31 cellular contexts compared by ENCODE assay signal in genomic region chr14:30419037-30419436, GRCh38.
"Had no signal": no experiment of that assay in that cellular context is flagged by ENCODE, and none has a peak within 500 bp of the region (broad histone marks: within the 10 kb centered on the region; RNA-seq: fewer than 3 reads in every experiment).

No MANE protein-coding gene starts in this region.

- H3K9me3 ChIP-seq: ascending aorta had no signal

- H3K27me3 ChIP-seq: ascending aorta, cardiac muscle cell had no signal

- DNase-seq: activated B cell treated with CpG ODN at 0.5 μM for 24 hours; activated CD4-positive, alpha-beta memory T cell treated with anti-CD3 and anti-CD28 coated beads, Interleukin-2, amount 10 ng/mL, durations not matched to agents 7 days and 5 days; activated CD4-positive, alpha-beta T cell treated with anti-CD3 and anti-CD28 coated beads for 4 hours; activated CD4-positive, alpha-beta T cell treated with anti-CD3 and anti-CD28 coated beads, Interleukin-2, amount 10 ng/mL, durations not matched to agents 24 days and 14 days; activated CD4-positive, alpha-beta T cell treated with anti-CD3 and anti-CD28 coated beads, Interleukin-2, amount 50 U/mL, for 1 hour; activated CD4-positive, alpha-beta T cell treated with anti-CD3 and anti-CD28 coated beads, Interleukin-2, amount 50 U/mL, for 48 hours; activated CD4-positive, CD25-positive, alpha-beta regulatory T cell treated with anti-CD3 and anti-CD28 coated beads, Interleukin-2, amount 50 U/mL, for 72 hours; activated CD8-positive, alpha-beta memory T cell treated with anti-CD3 and anti-CD28 coated beads for 24 hours; activated CD8-positive, alpha-beta memory T cell treated with anti-CD3 and anti-CD28 coated beads, Interleukin-2, amount 10 ng/mL, durations not matched to agents 7 days and 5 days; activated CD8-positive, alpha-beta memory T cell treated with anti-CD3 and anti-CD28 coated beads, Interleukin-2, amount 50 U/mL, for 48 hours; activated CD8-positive, alpha-beta T cell treated with anti-CD3 and anti-CD28 coated beads, Interleukin-2, amount 10 ng/mL, durations not matched to agents 7 days and 5 days; activated effector memory CD4-positive, alpha-beta T cell treated with Interleukin-2 at 50 U/mL for 16 hours; activated gamma-delta T cell; activated naive CD4-positive, alpha-beta T cell treated with anti-CD3 and anti-CD28 coated beads, Interleukin-2, amount 10 ng/mL, durations not matched to agents 7 days and 5 days; activated naive CD4-positive, alpha-beta T cell treated with Interleukin-2 at 50 U/mL for 16 hours; activated naive CD8-positive, alpha-beta T cell treated with anti-CD3 and anti-CD28 coated beads, Interleukin-2, amount 10 ng/mL, durations not matched to agents 7 days and 5 days; activated naive CD8-positive, alpha-beta T cell treated with anti-CD3 and anti-CD28 coated beads, Interleukin-2, amount 50 U/mL, for 24 hours; activated T-cell treated with anti-CD3 and anti-CD28 coated beads, Interleukin-2, amount 50 U/mL, for 24 hours; activated T-cell treated with anti-CD3 and anti-CD28 coated beads, Interleukin-2, amount 50 U/mL, for 48 hours; amygdala; anterior cingulate cortex; caudate nucleus; cerebellar nuclear complex; T-helper 1 cell; T-helper 2 cell; T-helper 9 cell had no signal

- FAIRE-seq: bronchial epithelial cell, TTC549 had no signal

- H3K27ac ChIP-seq: ascending aorta, cardiac muscle cell, VCaP had no signal

- H3K36me3 ChIP-seq: ascending aorta, cardiac muscle cell had no signal

- H3K4me3 ChIP-seq: ascending aorta, cardiac muscle cell had no signal

- ATAC-seq: activated CD8-positive, alpha-beta memory T cell treated with anti-CD3 and anti-CD28 coated beads, Interleukin-2, amount 10 ng/mL, durations not matched to agents 7 days and 5 days; activated CD8-positive, alpha-beta T cell treated with anti-CD3 and anti-CD28 coated beads, Interleukin-2, amount 10 ng/mL, durations not matched to agents 7 days and 5 days; activated naive CD8-positive, alpha-beta T cell treated with anti-CD3 and anti-CD28 coated beads, Interleukin-2, amount 50 U/mL, for 24 hours had no signal

- H3K4me1 ChIP-seq: ascending aorta had no signal
